Comparison of ENCODE assay signal across 1 cellular context in genomic region chr19:16888629-16889371, GRCh38.
TF ChIP-seq lines count a peak whose summit lies in the region.

Gene F2RL3 (plus strand): TSS chr19:16888999. CDS start chr19:16889190, 191 bp downstream.

TF ChIP-seq in GM23338, 12 proteins besides CTCF, POLR2A, EP300 and RAD21 (continued from another document):
- TF ChIP-seq REST (IDR thresholded peaks at IDR 0.05; ENCODE audit: unreplicated experiment), result no peak
- TF ChIP-seq JUNB (IDR thresholded peaks at IDR 0.05; ENCODE audit: unreplicated experiment), result no peak
